23 cellular contexts compared by ENCODE assay signal in the genomic region with DNA sequence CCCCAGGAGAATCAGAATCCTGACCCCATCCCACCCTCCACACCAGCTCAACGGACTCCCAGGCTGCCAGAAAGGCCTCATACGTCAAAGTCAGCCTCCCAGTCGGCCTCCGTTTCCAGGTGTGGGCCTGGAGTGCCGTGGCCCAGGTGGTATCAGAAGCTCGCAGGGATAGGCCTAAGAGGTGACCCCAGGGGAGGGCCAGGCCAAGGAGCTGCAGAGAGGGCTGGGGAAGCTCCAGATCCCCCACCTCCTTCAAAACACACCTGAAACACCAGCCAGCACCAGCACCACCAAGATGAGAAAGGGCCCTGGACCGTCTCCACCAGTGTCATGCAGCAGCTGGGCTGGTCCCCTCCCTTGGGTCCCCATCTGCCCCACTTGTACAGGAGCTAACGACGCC. TPM values are rescaled to one million over a fixed set of nuclear protein-coding genes. Genes with fewer than 3 reads are reported as not detected.
"Had no signal": no experiment of that assay in that cellular context is flagged by ENCODE, and none has a peak within 500 bp of the region (broad histone marks: within the 10 kb centered on the region; RNA-seq: fewer than 3 reads in every experiment).

No MANE protein-coding gene starts in this region.

- H3K27ac ChIP-seq: brain microvascular endothelial cell, cardiac muscle cell, KMS-11, Peyer's patch, RWPE1, SJCRH30, VCaP had no signal

- H3K4me1 ChIP-seq: Peyer's patch, SJCRH30 had no signal

- H3K36me3 ChIP-seq: brain microvascular endothelial cell, cardiac muscle cell, Peyer's patch, SJCRH30 had no signal

- H3K27me3 ChIP-seq: cardiac muscle cell, Peyer's patch, SJCRH30 had no signal

- DNase-seq: activated CD4-positive, alpha-beta memory T cell treated with anti-CD3 and anti-CD28 coated beads for 36 hours; activated CD4-positive, alpha-beta T cell treated with anti-CD3 and anti-CD28 coated beads, Interleukin-2, amount 10 ng/mL, durations not matched to agents 7 days and 5 days; activated CD4-positive, CD25-positive, alpha-beta regulatory T cell; activated CD8-positive, alpha-beta memory T cell treated with anti-CD3 and anti-CD28 coated beads, Interleukin-2, amount 50 U/mL, for 4 hours; activated naive CD4-positive, alpha-beta T cell treated with Interleukin-2 at 50 U/mL for 16 hours; brain microvascular endothelial cell; NCI-H1092; NCI-H1417; NCI-H2029; NCI-H345; NCI-H510A; NCI-H526 treated with DMSO at 0.1 percent for 48 hours; NCI-H82; Peyer's patch; Right ventricle myocardium superior; SJCRH30; SK-N-SH; T-helper 1 cell had no signal

- H3K9me3 ChIP-seq: Peyer's patch, SJCRH30, SK-N-SH had no signal

- H3K4me3 ChIP-seq: cardiac muscle cell, Peyer's patch, SJCRH30 had no signal

RNA-seq across cellular contexts. Expression of a gene that starts 20.3 kb away (rescaled TPM):
- total RNA-seq: cardiac muscle cell, MCF 10A, SJCRH30 had no signal
- polyA plus RNA-seq: cardiac muscle cell, SK-N-SH had no signal

RNA-seq across cellular contexts. Expression of a gene that starts 51.7 kb away (rescaled TPM):
- total RNA-seq: MCF 10A, SJCRH30 had no signal

RNA-seq across cellular contexts. Expression of a gene that starts 51.8 kb away (rescaled TPM):
- total RNA-seq: MCF 10A had no signal
